ENCODE assay signal across 8 cellular contexts in genomic region chr3:93973160-93974126, GRCh38. TPM values are rescaled to one million over a fixed set of nuclear protein-coding genes. Genes with fewer than 3 reads are reported as not detected.
DNase-seq lines count a peak whose midpoint lies in the region; ATAC-seq, FAIRE-seq and TF ChIP-seq lines count a peak whose summit lies in the region.

Gene PROS1 (minus strand): TSS chr3:93973896. CDS start chr3:93973749, 147 bp downstream.

- H3K9me3 ChIP-seq in Loucy (ENCODE audit: insufficient read depth, low read depth, low read length) (no peaks in the 10 kb centered on the region), SU-DHL-6 (ENCODE audit: insufficient read depth, low read length) (no peaks in the 10 kb centered on the region), left ventricle myocardium inferior (replicated peaks) (no peaks in the 10 kb centered on the region), pancreas (no peaks in the 10 kb centered on the region)

- H3K79me2 ChIP-seq in Loucy (ENCODE audit: insufficient read depth, low read length) = no peaks in the 10 kb centered on the region
- H3K79me2 ChIP-seq in SU-DHL-6 (ENCODE audit: insufficient read depth, low read length) = no peaks in the 10 kb centered on the region

- TF ChIP-seq CTCF in Loucy (conservative IDR thresholded peaks at IDR 0.05; ENCODE audit: low read length) (peak; percentile 34), SU-DHL-6 (IDR thresholded peaks at IDR 0.05; ENCODE audit: insufficient read depth, low read length, poor library complexity, severe bottlenecking) (no peak), left ventricle myocardium inferior (IDR thresholded peaks at IDR 0.05; ENCODE audit: borderline replicate concordance) (peak; percentile 21), pancreas (IDR thresholded peaks at IDR 0.05) (no peak)

- in situ Hi-C loops in G401 (cut with HindIII; ENCODE audit: low sequenced_read_pairs) = no loop called here

- H3K9me2 ChIP-seq in Loucy (replicated peaks; ENCODE audit: low read depth, low read length) (no peaks in the 10 kb centered on the region), SU-DHL-6 (replicated peaks; ENCODE audit: insufficient read depth, low read length) (no peaks in the 10 kb centered on the region)

- WGBS in pancreas, 2 donors = 1% methylated on average over 53 of the region's 53 CpGs

- H3K27ac ChIP-seq in SU-DHL-6 (ENCODE audit: low read depth, low read length) = no peak within 1 kb of the TSS
- H3K27ac ChIP-seq in left ventricle myocardium inferior (replicated peaks) = peak within 1 kb of the TSS; percentile 94
- H3K27ac ChIP-seq in pancreas = peak within 1 kb of the TSS in 3 of 4 donors; percentile 51 to 85 (median 85)

- H3K36me3 ChIP-seq in Loucy (ENCODE audit: insufficient read depth, low read length) = no peaks in the 10 kb centered on the region
- H3K36me3 ChIP-seq in SU-DHL-6 (ENCODE audit: low read length) = no peaks in the 10 kb centered on the region
- H3K36me3 ChIP-seq in left ventricle myocardium inferior = no peaks in the 10 kb centered on the region
- H3K36me3 ChIP-seq in pancreas = no peaks in the 10 kb centered on the region

- H3K9ac ChIP-seq in Loucy (ENCODE audit: low read depth, low read length, poor library complexity, severe bottlenecking) = peak within 1 kb of the TSS; percentile 59
- peak within 1 kb of the TSS; percentile 31 for H3K9ac ChIP-seq in SU-DHL-6 (ENCODE audit: low read length)

- H3K4me1 ChIP-seq in Loucy (ENCODE audit: insufficient read depth, low read length, poor library complexity, severe bottlenecking) (peaks cover 4% of the 10 kb centered on the region), left ventricle myocardium inferior (peaks cover 25% of the 10 kb centered on the region), pancreas (peaks cover 0 to 3% (median 0%) of the 10 kb centered on the region in 3 donors)

- H3K27me3 ChIP-seq in Loucy (ENCODE audit: insufficient read depth, low read length, poor library complexity, severe bottlenecking) = no peaks in the 10 kb centered on the region
- H3K27me3 ChIP-seq in SU-DHL-6 (ENCODE audit: low read length) = no peaks in the 10 kb centered on the region
- H3K27me3 ChIP-seq in left ventricle myocardium inferior (ENCODE audit: low read depth) = no peaks in the 10 kb centered on the region
- no peaks in the 10 kb centered on the region for H3K27me3 ChIP-seq in pancreas

- FAIRE-seq in pancreas (lab: Jason Lieb, UNC) (no peak), urothelium cell line (lab: Jason Lieb, UNC) (peak; percentile 77)

- peak; percentile 70 for DNase-seq in G401 (ENCODE audit: low spot score)
- peak; percentile 81 for DNase-seq in HCEC 1CT
- peak in 57 of 58 donors; percentile 10 to 82 (median 50) for DNase-seq in anterior cingulate cortex (lab: John Stamatoyannopoulos, UW)
- DNase-seq in left ventricle myocardium inferior = peak; percentile 85
- DNase-seq in pancreas = peak; percentile 65 to 89 (median 71)
- DNase-seq in urothelium cell line (ENCODE audit: low spot score) = peak; percentile 73

- peak within 1 kb of the TSS; percentile 98 for H2AFZ ChIP-seq in Loucy (ENCODE audit: low read length)
- H2AFZ ChIP-seq in SU-DHL-6 (ENCODE audit: low read depth, low read length, severe bottlenecking) = peak within 1 kb of the TSS; percentile 78

- peak; percentile 92 to 98 (median 98) for ATAC-seq in pancreas

- intact Hi-C loops in left ventricle myocardium inferior (cut with micrococcal nuclease) = no loop called here
- intact Hi-C loops in pancreas (cut with DNase I) = no loop called here

- H3K4me2 ChIP-seq in Loucy (ENCODE audit: low read depth, low read length, poor library complexity, severe bottlenecking) (peak within 1 kb of the TSS; percentile 88), SU-DHL-6 (ENCODE audit: low read depth, low read length, poor library complexity, severe bottlenecking) (peak within 1 kb of the TSS; percentile 52)

- H4K20me1 ChIP-seq in Loucy (ENCODE audit: insufficient read depth, low read length, poor library complexity, severe bottlenecking) (no peaks in the 10 kb centered on the region), SU-DHL-6 (ENCODE audit: low read depth, low read length) (no peaks in the 10 kb centered on the region)

- no peaks in the 10 kb centered on the region for H3F3A ChIP-seq in Loucy (ENCODE audit: low read depth)
- H3F3A ChIP-seq in SU-DHL-6 (ENCODE audit: insufficient read depth) = peaks cover 5% of the 10 kb centered on the region; the same call in 1 of the 2 replicates

- H3K4me3 ChIP-seq in Loucy (ENCODE audit: low read length, poor library complexity, severe bottlenecking) (peak within 1 kb of the TSS; percentile 77), SU-DHL-6 (ENCODE audit: insufficient read depth, low read length, poor library complexity, severe bottlenecking) (peak within 1 kb of the TSS; percentile 40), left ventricle myocardium inferior (peak within 1 kb of the TSS; percentile 73), pancreas (peak within 1 kb of the TSS; percentile 20 to 65 (median 40))

RNA-seq across cellular contexts. Expression of gene PROS1, which starts in this region (rescaled TPM):
- total RNA-seq in G401 (2014; rRNA removed; shearing (Covaris generic)) = 8.9 and 13.7 TPM in 2 replicates
- 48.3 TPM for total RNA-seq in left ventricle myocardium inferior
- 10 to 100 TPM in 1 of 6 donors, 1 to 10 TPM in 5; 1.4 to 11.1 (median 5.3) TPM for total RNA-seq in pancreas
- 1 to 10 TPM; 1.6 to 6.4 TPM for polyA plus RNA-seq in pancreas

Comparison
In these comparisons a context has a peak if more than half of its experiments do, and no peak if none do; other contexts are left out.
1. CTCF ChIP-seq: peak in Loucy (single experiment) and left ventricle myocardium inferior (single experiment); none in SU-DHL-6 (single experiment) and pancreas (0 of 4).
2. Peak in every context shown above with its lines, with median percentiles within 50 percentile points of each other: DNase-seq and H3K4me3 ChIP-seq.